10 cellular contexts compared by ENCODE assay signal in the genomic region with DNA sequence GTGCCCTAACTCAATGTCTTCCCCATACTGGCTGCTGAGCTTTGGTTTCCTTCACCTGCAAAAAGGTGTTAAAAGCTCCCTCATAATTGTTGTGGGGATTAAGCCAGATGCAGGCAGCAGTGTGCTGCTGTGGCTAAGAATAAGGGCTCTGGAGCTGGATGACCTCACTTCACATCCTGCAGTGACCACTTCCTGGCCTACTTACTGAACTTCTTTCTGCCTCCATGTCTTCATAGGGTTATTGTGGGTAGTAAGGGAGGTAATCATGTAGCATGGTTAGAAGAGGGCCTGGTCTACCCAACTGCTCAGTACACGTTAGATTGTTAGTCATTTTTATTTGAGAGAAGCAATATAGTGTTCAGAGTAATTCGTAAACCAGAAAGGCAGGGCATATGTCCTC. TPM values are rescaled to one million over a fixed set of nuclear protein-coding genes. Genes with fewer than 3 reads are reported as not detected.
A peak's percentile ranks its signal among the peaks of the same experiment; 100 is the strongest.
DNase-seq lines count a peak whose midpoint lies in the region; ATAC-seq and TF ChIP-seq lines count a peak whose summit lies in the region.
"Had no signal": no experiment of that assay in that cellular context is flagged by ENCODE, and none has a peak within 500 bp of the region (broad histone marks: within the 10 kb centered on the region; RNA-seq: fewer than 3 reads in every experiment).

No MANE protein-coding gene starts in this region.

- peak; percentile 7 for DNase-seq in CD1c-positive myeloid dendritic cell (ENCODE audit: extremely low spot score)
- DNase-seq in central memory CD8-positive, alpha-beta T cell (ENCODE audit: low spot score in 2 of 2): peak; percentile 20 to 71
- DNase-seq in RKO (ENCODE audit: low spot score): no peak
- DNase-seq in uterus: no peak
- no peak for DNase-seq in NCI-H2196 treated with DMSO at 0.1 percent for 48 hours (lab: John Stamatoyannopoulos, UW; ENCODE audit: unreplicated experiment)
- no peak for DNase-seq in GM23248
- DNase-seq: GF-D8, NCI-H1092 treated with DMSO at 0.1 percent for 48 hours had no signal

- H3K4me1 ChIP-seq in uterus (no peaks in the 10 kb centered on the region), GM23248 (ENCODE audit: insufficient read depth) (peaks cover 18% of the 10 kb centered on the region)

- TF ChIP-seq CTCF in uterus (IDR thresholded peaks at IDR 0.05): no peak

- H3K27ac Mint-ChIP-seq in central memory CD8-positive, alpha-beta T cell (ENCODE audit: low read depth): peak overlapping the region; percentile 64

- peaks cover 48% of the 10 kb centered on the region for H3K4me1 Mint-ChIP-seq in central memory CD8-positive, alpha-beta T cell

- H3K4me3 ChIP-seq in uterus (no peak overlapping the region), GM23248 (no peak overlapping the region)

- no peak overlapping the region for H3K9ac ChIP-seq in GM23248

- peaks cover 32% of the 10 kb centered on the region for H3K36me3 Mint-ChIP-seq in central memory CD8-positive, alpha-beta T cell (ENCODE audit: insufficient read depth)

- intact Hi-C loops in uterus (cut with DNase I; ENCODE audit: low total_unique reads): no loop called here

- H3K9me3 ChIP-seq in uterus (no peaks in the 10 kb centered on the region), GM23248 (ENCODE audit: low read depth) (no peaks in the 10 kb centered on the region)

- H3K9me3 Mint-ChIP-seq in central memory CD8-positive, alpha-beta T cell: no peaks in the 10 kb centered on the region

- no peaks in the 10 kb centered on the region; the same call in 1 of the 2 replicates for H3K9me2 ChIP-seq in GM23248 (ENCODE audit: insufficient read depth)

- no peaks in the 10 kb centered on the region for H3K27me3 Mint-ChIP-seq in central memory CD8-positive, alpha-beta T cell

- peak overlapping the region; percentile 25 for H3K4me3 Mint-ChIP-seq in central memory CD8-positive, alpha-beta T cell

- H3K36me3 ChIP-seq in uterus (no peaks in the 10 kb centered on the region), GM23248 (ENCODE audit: low read depth) (peaks cover 42% of the 10 kb centered on the region)

- ATAC-seq in GM19372 (IDR thresholded peaks at IDR 0.05; ENCODE audit: low read depth, unreplicated experiment) (peak; percentile 63), HG03460 (IDR thresholded peaks at IDR 0.05; ENCODE audit: unreplicated experiment) (peak; percentile 95)
- ATAC-seq in central memory CD8-positive, alpha-beta T cell (replicated peaks; ENCODE audit: extremely low read depth, poor library complexity, severe bottlenecking): peak; percentile 96

- H3K27ac ChIP-seq in uterus (peak overlapping the region in 1 of 2 donors; percentile 53), GM23248 (no peak overlapping the region)

- 97 to 100% methylated on average over 2 of the region's 2 CpGs for WGBS in GM23248 (ENCODE audit: low coverage in 1 of 2, low lambda C conversion rate in 2 of 2, missing lambda C conversion rate in 2 of 2), 2 experiments

- H3K27me3 ChIP-seq in uterus (no peaks in the 10 kb centered on the region), GM23248 (replicated peaks; ENCODE audit: insufficient read depth) (no peaks in the 10 kb centered on the region)

- in situ Hi-C loops in GM23248 (cut with MboI): no loop called here

- no peaks in the 10 kb centered on the region for H3K79me2 ChIP-seq in GM23248 (ENCODE audit: insufficient read depth)

- no peak for TF ChIP-seq POLR2A in uterus (IDR thresholded peaks at IDR 0.05)

- no peak overlapping the region for H3K4me2 ChIP-seq in GM23248 (ENCODE audit: unreplicated experiment)

- H3F3A ChIP-seq in GM23248 (ENCODE audit: insufficient read depth): peaks cover 17% of the 10 kb centered on the region

- H2AFZ ChIP-seq in GM23248: no peak overlapping the region

- no peaks in the 10 kb centered on the region for H4K20me1 ChIP-seq in GM23248 (ENCODE audit: insufficient read depth)

RNA-seq across cellular contexts. Expression of gene GYG1, which starts 18.4 kb away (rescaled TPM):
- total RNA-seq in uterus: 100 to 1,000 TPM in 1 of 4 donors, 10 to 100 TPM in 3; 37.4 to 122 (median 64.2) TPM
- 26.2 and 39.2 TPM in 2 replicates for total RNA-seq in GM23248 (2014; rRNA removed; shearing (Covaris generic))
- 57.2 and 58.1 TPM in 2 replicates for polyA plus RNA-seq in GM23248 (2016; fragmentation: Nextera tagmentation; extraction: Ambion mirVana)

Comparison
In these comparisons a context has a peak if more than half of its experiments do, and no peak if none do; other contexts are left out.
1. DNase-seq: peak in CD1c-positive myeloid dendritic cell (single experiment) and central memory CD8-positive, alpha-beta T cell (2 of 2); none in RKO (single experiment), uterus (0 of 2), NCI-H2196 treated with DMSO at 0.1 percent for 48 hours (single experiment) and GM23248 (single experiment).
2. Peak in every context shown above with its lines, with median percentiles within 50 percentile points of each other: ATAC-seq.